8 cellular contexts compared by ENCODE assay signal in the genomic region with DNA sequence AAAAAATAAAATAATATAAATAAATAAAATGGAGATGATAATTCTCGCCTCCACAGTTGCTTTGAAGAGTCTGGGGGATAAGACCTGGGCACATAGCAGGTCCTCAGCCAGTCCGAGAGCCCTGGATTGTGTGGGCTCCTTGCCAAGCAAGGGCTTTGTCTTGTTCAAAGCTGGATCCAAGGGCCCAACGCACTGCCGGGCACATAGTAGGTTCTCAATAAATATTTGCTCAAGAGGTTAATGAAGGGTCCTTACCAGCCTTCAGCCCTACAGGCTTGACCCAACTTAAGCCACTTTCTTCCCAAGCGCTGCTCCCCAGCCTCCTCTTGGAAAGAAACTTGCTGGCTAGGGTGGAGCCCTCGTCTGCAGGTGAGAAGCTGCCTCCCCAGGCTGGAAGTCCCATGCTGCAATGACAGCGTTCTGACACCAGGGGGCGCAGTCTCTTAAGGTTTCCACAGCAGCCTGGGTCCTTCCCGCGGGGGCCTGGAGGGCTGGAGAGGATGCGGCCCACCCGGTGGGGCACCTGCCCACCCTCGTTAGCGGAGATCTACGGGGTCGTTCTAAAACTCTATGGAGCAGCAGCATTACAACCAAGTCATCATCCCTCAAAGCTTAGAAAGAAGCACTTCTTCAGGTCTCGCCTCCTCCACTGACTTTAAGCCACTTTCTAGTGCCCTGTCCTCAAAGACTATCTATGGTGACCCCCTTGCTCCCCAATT.
DNase-seq lines count a peak whose midpoint lies in the region; ATAC-seq and TF ChIP-seq lines count a peak whose summit lies in the region.

No MANE protein-coding gene starts in this region.

- TF ChIP-seq CTCF in endothelial cell (IDR thresholded peaks at IDR 0.05; ENCODE audit: unreplicated experiment), result peak; percentile 100

- DNase-seq in CD8-positive, alpha-beta memory T cell, result peak; percentile 35 to 81 (median 66)
- DNase-seq in NOMO-1 treated with DMSO at 0.1 percent for 48 hours (lab: John Stamatoyannopoulos, UW; ENCODE audit: unreplicated experiment), result peak; percentile 50
- peak; percentile 55 to 85 (median 84) for DNase-seq in activated CD8-positive, alpha-beta memory T cell treated with anti-CD3 and anti-CD28 coated beads for 48 hours (ENCODE audit: low read depth in 2 of 3, low spot score in 2 of 3)
- peak; percentile 81 for DNase-seq in endothelial cell (ENCODE audit: low spot score)
- peak; percentile 73 for DNase-seq in myocyte (ENCODE audit: low read depth)
- DNase-seq in stimulated activated CD8-positive, alpha-beta memory T cell treated with anti-CD3 and anti-CD28 coated beads, Interleukin-7, amount 100 ng/mL, for 4 hours (ENCODE audit: low read depth in 2 of 2), result peak; percentile 56 to 65

- no peaks in the 10 kb centered on the region for H3K36me3 Mint-ChIP-seq in CD8-positive, alpha-beta memory T cell
- no peaks in the 10 kb centered on the region for H3K36me3 Mint-ChIP-seq in endothelial cell (ENCODE audit: low read depth, unreplicated experiment)

- peak; percentile 55 for ATAC-seq in HG02759 (IDR thresholded peaks at IDR 0.05; ENCODE audit: unreplicated experiment)
- no peak for ATAC-seq in GM21360 (IDR thresholded peaks at IDR 0.05; ENCODE audit: unreplicated experiment)

- peaks cover 0 to 3% (median 0%) of the 10 kb centered on the region in 5 donors for H3K9me3 Mint-ChIP-seq in CD8-positive, alpha-beta memory T cell
- H3K9me3 Mint-ChIP-seq in endothelial cell (ENCODE audit: unreplicated experiment), result no peaks in the 10 kb centered on the region

- H3K4me1 Mint-ChIP-seq in CD8-positive, alpha-beta memory T cell, result peaks cover 3 to 8% (median 5%) of the 10 kb centered on the region in 3 donors
- peaks cover 4% of the 10 kb centered on the region for H3K4me1 Mint-ChIP-seq in endothelial cell (ENCODE audit: unreplicated experiment)

- no peaks in the 10 kb centered on the region for H3K9me3 ChIP-seq in CD8-positive, alpha-beta memory T cell (ENCODE audit: low read length)

- peaks cover 4 to 8% of the 10 kb centered on the region in 2 donors for H3K27me3 Mint-ChIP-seq in CD8-positive, alpha-beta memory T cell
- peaks cover 6% of the 10 kb centered on the region for H3K27me3 Mint-ChIP-seq in endothelial cell (ENCODE audit: unreplicated experiment)

- no peaks in the 10 kb centered on the region for H3K27me3 ChIP-seq in CD8-positive, alpha-beta memory T cell (ENCODE audit: insufficient read depth, low read length, poor library complexity, severe bottlenecking)

- H3K4me1 ChIP-seq in CD8-positive, alpha-beta memory T cell (ENCODE audit: insufficient read depth, low read length), result peaks cover 4% of the 10 kb centered on the region

- no peak overlapping the region for H3K27ac ChIP-seq in CD8-positive, alpha-beta memory T cell (ENCODE audit: low read depth, low read length)

- POLR2A ChIA-PET in CD8-positive, alpha-beta memory T cell (lab: Charles Lee), result no interaction called here

- no peak overlapping the region for H3K4me3 ChIP-seq in CD8-positive, alpha-beta memory T cell (ENCODE audit: low read length)

- no peaks in the 10 kb centered on the region for H3K36me3 ChIP-seq in CD8-positive, alpha-beta memory T cell (ENCODE audit: insufficient read depth, low read length)

- H3K27ac Mint-ChIP-seq in CD8-positive, alpha-beta memory T cell, result no peak overlapping the region
- H3K27ac Mint-ChIP-seq in endothelial cell (ENCODE audit: unreplicated experiment), result no peak overlapping the region

- no peak overlapping the region for H3K4me3 Mint-ChIP-seq in CD8-positive, alpha-beta memory T cell
- H3K4me3 Mint-ChIP-seq in endothelial cell (ENCODE audit: unreplicated experiment), result no peak overlapping the region

- CTCF ChIA-PET in CD8-positive, alpha-beta memory T cell (lab: Charles Lee), result interaction anchor here (0.7 to 2.7 kb wide), 29 partner anchors 10 to 410 kb away, joined by 3 to 13 read pairs (median 3); no protein-coding TSS in a partner anchor
